Comparison of ENCODE assay signal across 3 cellular contexts in the genomic region with DNA sequence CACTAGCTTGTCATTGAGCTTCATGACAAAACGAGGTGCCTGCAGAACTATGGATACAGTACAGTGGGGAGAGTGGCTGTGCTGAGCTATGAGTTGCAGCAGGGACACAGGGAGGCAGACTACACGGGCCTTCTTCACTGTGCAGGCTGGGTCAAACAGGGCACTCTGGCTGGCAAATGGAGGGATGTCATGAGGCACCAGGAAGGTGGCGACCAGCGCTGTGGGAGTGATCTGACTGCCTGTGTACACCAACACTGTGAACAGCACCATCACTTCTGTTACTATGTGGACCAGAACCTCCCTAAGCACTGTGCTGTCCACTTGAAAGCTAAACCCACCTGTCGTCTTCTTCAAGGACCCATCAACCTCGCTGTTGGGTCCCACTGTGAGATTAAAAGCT. TPM values are rescaled to one million over a fixed set of nuclear protein-coding genes. Genes with fewer than 3 reads are reported as not detected.
"Had no signal": no experiment of that assay in that cellular context is flagged by ENCODE, and none has a peak within 500 bp of the region (broad histone marks: within the 10 kb centered on the region; RNA-seq: fewer than 3 reads in every experiment).

No MANE protein-coding gene starts in this region.

- ATAC-seq: GM12878 had no signal

- DNase-seq: GDM1 had no signal

- H3K4me3 ChIP-seq: GM12878 had no signal

RNA-seq across cellular contexts. Expression of a gene that starts 3.1 kb away (rescaled TPM):
- total RNA-seq: G401, GM12878 had no signal
